Comparison of ENCODE assay signal across 11 cellular contexts in genomic region chr9:133700861-133701320, GRCh38. TPM values are rescaled to one million over a fixed set of nuclear protein-coding genes. Genes with fewer than 3 reads are reported as not detected.
DNase-seq lines count a peak whose midpoint lies in the region; FAIRE-seq and TF ChIP-seq lines count a peak whose summit lies in the region.
"Had no signal": no experiment of that assay in that cellular context is flagged by ENCODE, and none has a peak within 500 bp of the region (broad histone marks: within the 10 kb centered on the region; RNA-seq: fewer than 3 reads in every experiment).

No MANE protein-coding gene starts in this region.

- H3K9me3 ChIP-seq in uterus (no peaks in the 10 kb centered on the region), small intestine (ENCODE audit: control insufficient read depth, low read depth) (no peaks in the 10 kb centered on the region)

- peaks cover 18% of the 10 kb centered on the region for H3K4me1 Mint-ChIP-seq in nephron

- H3K4me1 ChIP-seq in uterus (no peaks in the 10 kb centered on the region), small intestine (ENCODE audit: control insufficient read depth in 2 of 2, insufficient read depth in 1 of 2, low read depth in 1 of 2, low read length in 1 of 2) (no peaks in the 10 kb centered on the region)

- DNase-seq in DMS 273 (lab: John Stamatoyannopoulos, UW; ENCODE audit: unreplicated experiment) (peak; percentile 60), DMS 273 treated with DMSO at 0.1 percent for 48 hours (lab: John Stamatoyannopoulos, UW) (no peak), NCI-H2171 (lab: John Stamatoyannopoulos, UW) (peak; percentile 45), caudate nucleus (lab: John Stamatoyannopoulos, UW) (peak in 2 of 61 donors; percentile 50 to 57), uterus (no peak), small intestine (no peak), COLO668 (lab: John Stamatoyannopoulos, UW; ENCODE audit: unreplicated experiment) (no peak)
- DNase-seq: NCI-H146 had no signal

- 49 to 62% (median 53%) methylated on average over 4 of the region's 4 CpGs for WGBS in small intestine, 3 donors

- peak overlapping the region in 2 of 3 experiments; percentile 35 to 36 for H3K27ac Mint-ChIP-seq in nephron

- H3K27me3 ChIP-seq in uterus (no peaks in the 10 kb centered on the region), small intestine (ENCODE audit: control insufficient read depth in 2 of 2, insufficient read depth in 2 of 2, low read length in 2 of 2) (no peaks in the 10 kb centered on the region)

- H3K27ac ChIP-seq in caudate nucleus (ENCODE audit: low read depth, low read length) (peak overlapping the region; percentile 41), uterus (no peak overlapping the region), small intestine (ENCODE audit: low read depth in 1 of 2, low read length in 1 of 2) (peak overlapping the region in 1 of 2 donors; percentile 68)
- H3K27ac ChIP-seq: 22Rv1 had no signal

- FAIRE-seq in small intestine (lab: Jason Lieb, UNC) = no peak
- FAIRE-seq: endothelial cell of umbilical vein had no signal

- intact Hi-C loops in uterus (cut with DNase I; ENCODE audit: low total_unique reads) = no loop called here

- peaks cover 5% of the 10 kb centered on the region for H3K27me3 Mint-ChIP-seq in nephron (ENCODE audit: low read depth)

- H3K4me3 ChIP-seq in uterus = no peak overlapping the region
- no peak overlapping the region for H3K4me3 ChIP-seq in small intestine (ENCODE audit: low read depth in 1 of 2, low read length in 2 of 2)

- H3K9me3 Mint-ChIP-seq in nephron = no peaks in the 10 kb centered on the region

- no peak for TF ChIP-seq CTCF in nephron (IDR thresholded peaks at IDR 0.05; ENCODE audit: unreplicated experiment in 3 of 3)
- no peak for TF ChIP-seq CTCF in uterus (IDR thresholded peaks at IDR 0.05)

- H3K36me3 ChIP-seq in uterus = no peaks in the 10 kb centered on the region
- H3K36me3 ChIP-seq in small intestine (ENCODE audit: control insufficient read depth in 2 of 2, insufficient read depth in 2 of 2, low read length in 2 of 2) = no peaks in the 10 kb centered on the region

- peak overlapping the region in 1 of 3 experiments; percentile 58 for H3K4me3 Mint-ChIP-seq in nephron

- H3K36me3 Mint-ChIP-seq in nephron (ENCODE audit: low read depth) = peaks cover 9% of the 10 kb centered on the region

- TF ChIP-seq POLR2A in uterus (IDR thresholded peaks at IDR 0.05) = no peak

RNA-seq across cellular contexts. Expression of gene SARDH, which starts 37.3 kb away (rescaled TPM):
- total RNA-seq in uterus = 10 to 100 TPM in 1 of 4 donors, 1 to 10 TPM in 1, not detected in 2; 2.7 to 14.1 TPM
- under 1 TPM in 2 of 3 donors, not detected in 1; 0.51 to 0.54 TPM for polyA plus RNA-seq in small intestine

Comparison
In these comparisons a context has a peak if more than half of its experiments do, and no peak if none do; other contexts are left out.
1. DNase-seq: peak in DMS 273 (single experiment) and NCI-H2171 (single experiment); none in DMS 273 treated with DMSO at 0.1 percent for 48 hours (single experiment), uterus (0 of 2), small intestine (single experiment) and COLO668 (single experiment).